ENCODE assay signal across 12 cellular contexts in the genomic region with DNA sequence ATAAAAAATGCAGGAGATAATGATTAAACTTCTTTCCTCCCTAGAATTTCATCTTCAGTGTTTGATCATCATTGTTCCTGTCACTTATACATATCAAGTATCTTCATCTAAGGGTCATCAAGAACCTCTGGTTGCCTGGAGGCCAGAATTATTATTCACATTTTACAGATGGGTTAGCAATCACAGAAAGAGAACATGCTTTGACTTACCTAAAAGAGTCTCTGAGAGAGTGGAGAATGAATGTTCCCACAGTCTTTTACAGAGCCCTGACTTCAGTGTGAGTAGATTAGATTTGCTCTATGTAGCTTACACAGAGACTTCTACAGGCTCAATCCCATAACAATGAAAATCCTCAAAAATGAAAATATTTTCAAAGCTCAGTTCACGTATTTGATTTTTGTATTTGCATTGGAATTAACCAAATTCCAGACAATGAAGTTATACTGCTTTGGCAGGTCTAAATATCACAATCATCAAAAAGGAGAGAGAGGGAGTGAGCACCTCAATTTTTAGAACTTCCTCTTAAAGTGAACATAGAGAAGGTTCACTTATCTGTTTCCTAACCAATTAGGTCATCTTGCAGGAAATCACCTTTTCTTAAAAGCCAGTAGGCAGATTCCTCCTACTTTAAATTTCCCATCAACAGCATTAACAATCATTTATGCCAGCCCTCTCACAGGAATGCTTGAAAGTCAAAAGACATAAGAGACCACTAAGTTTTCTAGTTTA.
DNase-seq lines count a peak whose midpoint lies in the region; ATAC-seq, FAIRE-seq and TF ChIP-seq lines count a peak whose summit lies in the region.
"Had no signal": no experiment of that assay in that cellular context is flagged by ENCODE, and none has a peak within 500 bp of the region (broad histone marks: within the 10 kb centered on the region; RNA-seq: fewer than 3 reads in every experiment).

No MANE protein-coding gene starts in this region.

- no peak overlapping the region for H3K9ac ChIP-seq in trophoblast cell (ENCODE audit: low read length)

- peak overlapping the region; percentile 60 for H3K27ac ChIP-seq in CD4-positive, alpha-beta memory T cell (ENCODE audit: low read depth, low read length)
- H3K27ac ChIP-seq in trophoblast cell (ENCODE audit: low read depth, low read length) = peak overlapping the region; percentile 82
- H3K27ac ChIP-seq: lower lobe of right lung had no signal

- H3K23ac ChIP-seq in trophoblast cell (ENCODE audit: low read length) = no peak overlapping the region

- CTCF ChIA-PET in CD4-positive, alpha-beta memory T cell (lab: Charles Lee; ENCODE audit: partially characterized antibody) = interaction anchor here (1.1 to 2.4 kb wide), 5 partner anchors 30 to 413 kb away, joined by 3 to 13 read pairs (median 6); no protein-coding TSS in a partner anchor
- CTCF ChIA-PET in MCF 10A (lab: Yijun Ruan, JAX) = no interaction called here

- no peaks in the 10 kb centered on the region for H3K36me3 Mint-ChIP-seq in CD4-positive, alpha-beta memory T cell
- H3K36me3 Mint-ChIP-seq in HFFc6 (ENCODE audit: low read depth) = no peaks in the 10 kb centered on the region
- H3K36me3 Mint-ChIP-seq in MCF 10A (ENCODE audit: insufficient read depth, unreplicated experiment) = peaks cover 6% of the 10 kb centered on the region
- peaks cover 0 to 4% of the 10 kb centered on the region in 2 donors for H3K36me3 Mint-ChIP-seq in CD14-positive monocyte

- intact Hi-C loops in CD4-positive, alpha-beta memory T cell (cut with micrococcal nuclease) = no loop called here
- intact Hi-C loops in MCF 10A (cut with micrococcal nuclease) (loop anchor here (5.0 to 10.0 kb wide), 2 partner anchors 63 to 281 kb away; no protein-coding TSS in a partner anchor), CD14-positive monocyte (cut with micrococcal nuclease) (no loop called here)

- H3K9me3 ChIP-seq in CD4-positive, alpha-beta memory T cell (ENCODE audit: control insufficient read depth in 1 of 2, low read length in 2 of 2) = no peaks in the 10 kb centered on the region
- H3K9me3 ChIP-seq in trophoblast cell (ENCODE audit: insufficient read depth, low read depth, low read length) = no peaks in the 10 kb centered on the region
- H3K9me3 ChIP-seq: adrenal gland, lower lobe of right lung had no signal

- no peak overlapping the region for H3K4me3 ChIP-seq in CD4-positive, alpha-beta memory T cell (ENCODE audit: low read length in 2 of 2)
- no peak overlapping the region for H3K4me3 ChIP-seq in trophoblast cell (ENCODE audit: low read depth, low read length)
- H3K4me3 ChIP-seq: adrenal gland, lower lobe of right lung had no signal

- no peaks in the 10 kb centered on the region for H3K27me3 ChIP-seq in CD4-positive, alpha-beta memory T cell (ENCODE audit: insufficient read depth, low read length)
- no peaks in the 10 kb centered on the region for H3K27me3 ChIP-seq in trophoblast cell (ENCODE audit: insufficient read depth, low read length)
- H3K27me3 ChIP-seq: adrenal gland had no signal

- FAIRE-seq in D721Med (lab: Jason Lieb, UNC) = no peak

- TF ChIP-seq CTCF in HFFc6 (IDR thresholded peaks at IDR 0.05) = no peak
- no peak for TF ChIP-seq CTCF in MCF 10A (IDR thresholded peaks at IDR 0.05; ENCODE audit: unreplicated experiment)
- no peak for TF ChIP-seq CTCF in CD14-positive monocyte (IDR thresholded peaks at IDR 0.05)
- no peak for TF ChIP-seq CTCF in D721Med (IDR thresholded peaks at IDR 0.05; ENCODE audit: insufficient read depth, missing control alignments)

- H4K8ac ChIP-seq in trophoblast cell (ENCODE audit: low read depth, low read length) = no peak overlapping the region

- peak in 1 of 5 donors; percentile 15 for DNase-seq in CD4-positive, alpha-beta memory T cell
- DNase-seq in HFFc6 (no peak), MCF 10A (ENCODE audit: unreplicated experiment) (no peak), trophoblast cell (peak in 1 of 2 donors; percentile 22), CD14-positive monocyte (ENCODE audit: low spot score) (no peak), D721Med (ENCODE audit: insufficient read length, low spot score) (no peak), SHP77 (lab: John Stamatoyannopoulos, UW) (no peak)
- DNase-seq: adrenal gland, glutamatergic neuron, lower lobe of right lung, NCI-H1048 had no signal

- no peak overlapping the region for H2AK5ac ChIP-seq in trophoblast cell (ENCODE audit: low read length)

- peaks cover 30% of the 10 kb centered on the region for H3K79me1 ChIP-seq in trophoblast cell (ENCODE audit: low read length)

- H3K36me3 ChIP-seq in CD4-positive, alpha-beta memory T cell (ENCODE audit: insufficient read depth, low read length) = no peaks in the 10 kb centered on the region
- no peaks in the 10 kb centered on the region for H3K36me3 ChIP-seq in trophoblast cell (ENCODE audit: control insufficient read depth in 1 of 2, insufficient read depth in 2 of 2, low read length in 2 of 2)
- H3K36me3 ChIP-seq: adrenal gland, lower lobe of right lung had no signal

- H4K91ac ChIP-seq in trophoblast cell (ENCODE audit: low read depth, low read length) = no peak overlapping the region

- no TSS peak for BruUV-seq in MCF 10A (replicated peaks; lab: Mats Ljungman, UMichigan)

- H3K4me3 Mint-ChIP-seq in CD4-positive, alpha-beta memory T cell = peak overlapping the region in 4 of 8 donors; percentile 36 to 76 (median 52)
- H3K4me3 Mint-ChIP-seq in HFFc6 (peak overlapping the region; percentile 55), MCF 10A (ENCODE audit: unreplicated experiment) (no peak overlapping the region), CD14-positive monocyte (no peak overlapping the region)

- no peak overlapping the region for H3K18ac ChIP-seq in trophoblast cell (ENCODE audit: low read length)

- no peaks in the 10 kb centered on the region for H3K27me3 Mint-ChIP-seq in CD4-positive, alpha-beta memory T cell
- H3K27me3 Mint-ChIP-seq in HFFc6 (ENCODE audit: insufficient read depth) (no peaks in the 10 kb centered on the region), MCF 10A (ENCODE audit: insufficient read depth, unreplicated experiment) (no peaks in the 10 kb centered on the region), CD14-positive monocyte (ENCODE audit: low read depth in 3 of 3) (peaks cover 0 to 3% (median 1%) of the 10 kb centered on the region in 3 donors)

- no peak overlapping the region for H3K14ac ChIP-seq in trophoblast cell (ENCODE audit: low read length)

- WGBS in trophoblast cell (ENCODE audit: extremely low coverage, insufficient coverage, insufficient read length) = no CpG with 5 or more reads among the region's 1 CpG

- H4K12ac ChIP-seq in trophoblast cell (ENCODE audit: low read depth, low read length) = no peak overlapping the region

- POLR2A ChIA-PET in CD4-positive, alpha-beta memory T cell (lab: Charles Lee; ENCODE audit: partially characterized antibody) = interaction anchor here (0.6 to 2.1 kb wide), 5 partner anchors 11 to 386 kb away, joined by 3 to 9 read pairs (median 6); no protein-coding TSS in a partner anchor
- POLR2A ChIA-PET in MCF 10A (lab: Yijun Ruan, JAX) = interaction anchor here (0.6 to 0.8 kb wide), 3 partner anchors 37 to 122 kb away, joined by 3 read pairs; no protein-coding TSS in a partner anchor

- H2BK12ac ChIP-seq in trophoblast cell (ENCODE audit: low read length) = no peak overlapping the region

- no peak overlapping the region for H2AFZ ChIP-seq in trophoblast cell (ENCODE audit: insufficient read depth, low read length, poor library complexity)

- peak overlapping the region; percentile 24 for H2BK120ac ChIP-seq in trophoblast cell (ENCODE audit: insufficient read depth, low read length, poor library complexity)

- no peak overlapping the region for H3K4ac ChIP-seq in trophoblast cell (ENCODE audit: low read depth, low read length)

- H3K4me2 ChIP-seq in trophoblast cell (ENCODE audit: low read length) = no peak overlapping the region

- H3K4me1 ChIP-seq in CD4-positive, alpha-beta memory T cell (ENCODE audit: insufficient read depth, low read length) = peaks cover 47% of the 10 kb centered on the region
- H3K4me1 ChIP-seq in trophoblast cell (ENCODE audit: control insufficient read depth in 1 of 2, insufficient read depth in 2 of 2, low read length in 2 of 2) = peaks cover 17 to 29% of the 10 kb centered on the region in 2 experiments

- peaks cover 5% of the 10 kb centered on the region for H3K79me2 ChIP-seq in trophoblast cell (ENCODE audit: control insufficient read depth, insufficient read depth, low read length, poor library complexity)

- H3K9me3 Mint-ChIP-seq in CD4-positive, alpha-beta memory T cell = no peaks in the 10 kb centered on the region
- H3K9me3 Mint-ChIP-seq in HFFc6 (no peaks in the 10 kb centered on the region), MCF 10A (ENCODE audit: unreplicated experiment) (no peaks in the 10 kb centered on the region), CD14-positive monocyte (no peaks in the 10 kb centered on the region)

- H3K27ac Mint-ChIP-seq in CD4-positive, alpha-beta memory T cell = peak overlapping the region; percentile 67 to 96 (median 90)
- H3K27ac Mint-ChIP-seq in HFFc6 (peak overlapping the region; percentile 83), MCF 10A (ENCODE audit: low read depth, unreplicated experiment) (peak overlapping the region; percentile 49), CD14-positive monocyte (peak overlapping the region in 1 of 7 donors; percentile 76)

- ATAC-seq in HG02623 (IDR thresholded peaks at IDR 0.05; ENCODE audit: unreplicated experiment) = no peak

- no peak overlapping the region for H2BK5ac ChIP-seq in trophoblast cell (ENCODE audit: low read depth, low read length, poor library complexity)

- peaks cover 31 to 52% (median 38%) of the 10 kb centered on the region in 4 donors for H3K4me1 Mint-ChIP-seq in CD4-positive, alpha-beta memory T cell
- peaks cover 77% of the 10 kb centered on the region for H3K4me1 Mint-ChIP-seq in HFFc6 (ENCODE audit: low read depth)
- H3K4me1 Mint-ChIP-seq in MCF 10A (ENCODE audit: insufficient read depth, unreplicated experiment) = peaks cover 39% of the 10 kb centered on the region
- peaks cover 25% of the 10 kb centered on the region for H3K4me1 Mint-ChIP-seq in CD14-positive monocyte
